In the genomic region with DNA sequence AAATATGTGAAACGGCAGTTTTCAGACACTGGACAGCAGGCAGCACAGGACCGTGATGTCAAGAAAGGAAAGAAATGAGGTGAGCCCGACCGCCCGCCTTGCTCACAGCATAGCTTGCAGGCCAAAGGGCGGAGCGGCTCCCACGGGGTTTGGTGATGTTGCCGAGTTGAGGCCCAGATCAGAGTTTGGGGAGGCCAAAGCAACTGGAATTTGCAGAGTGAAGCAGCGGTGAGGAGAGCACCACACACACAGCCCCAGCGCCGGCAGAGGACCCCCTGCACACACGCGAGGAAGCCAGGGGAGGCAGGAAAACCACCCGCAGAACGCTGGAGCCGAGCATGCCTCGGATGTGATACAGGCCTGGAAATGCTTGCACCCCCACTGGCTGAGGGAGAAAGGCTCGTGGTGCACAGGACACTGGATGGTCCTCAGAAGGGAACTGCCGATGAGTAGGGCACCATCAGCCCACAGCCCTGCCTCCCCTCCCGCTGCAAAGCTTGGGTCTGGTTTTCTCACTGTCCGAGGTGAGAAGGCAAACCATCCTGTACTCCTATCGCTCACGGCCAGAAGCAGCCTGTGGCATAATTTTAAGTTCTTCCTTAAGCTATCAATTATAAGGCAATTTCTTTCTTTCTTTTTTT, we compare ENCODE assay signal across 14 cellular contexts. TPM values are rescaled to one million over a fixed set of nuclear protein-coding genes. Genes with fewer than 3 reads are reported as not detected.
"Had no signal": no experiment of that assay in that cellular context is flagged by ENCODE, and none has a peak within 500 bp of the region (broad histone marks: within the 10 kb centered on the region; RNA-seq: fewer than 3 reads in every experiment).

No MANE protein-coding gene starts in this region.

- H3K9me3 ChIP-seq: esophagus muscularis mucosa, pancreas, transverse colon had no signal

- H3K4me2 ChIP-seq: smooth muscle cell had no signal

- H3K27ac ChIP-seq: brain microvascular endothelial cell, dorsolateral prefrontal cortex, esophagus muscularis mucosa, pancreas, transverse colon had no signal

- H3K27me3 ChIP-seq: brain microvascular endothelial cell, dorsolateral prefrontal cortex, esophagus muscularis mucosa, pancreas, transverse colon had no signal

- H3K36me3 ChIP-seq: pancreas, transverse colon had no signal

- DNase-seq: activated CD4-positive, alpha-beta T cell treated with anti-CD3 and anti-CD28 coated beads, Interleukin-2, amount 50 U/mL, for 1 hour; activated CD4-positive, CD25-positive, alpha-beta regulatory T cell; amygdala; brain microvascular endothelial cell; foreskin melanocyte; retina; T-helper 2 cell; transverse colon had no signal

- H3K4me3 ChIP-seq: dorsolateral prefrontal cortex, esophagus muscularis mucosa, pancreas, smooth muscle cell, transverse colon had no signal

- ATAC-seq: activated naive CD4-positive, alpha-beta T cell treated with anti-CD3 and anti-CD28 coated beads, Interleukin-2, amount 50 U/mL, for 72 hours; pancreas had no signal

RNA-seq across cellular contexts. Expression of gene PLD4, which starts 25.7 kb away (rescaled TPM):
- total RNA-seq: natural killer cell treated with Interleukin-12 subunit alpha and Interleukin-12 subunit beta and Interleukin-15 and Interleukin-18, amount 100 ng/mL, for 72 hours had no signal
